9 cellular contexts compared by ENCODE assay signal in the genomic region with DNA sequence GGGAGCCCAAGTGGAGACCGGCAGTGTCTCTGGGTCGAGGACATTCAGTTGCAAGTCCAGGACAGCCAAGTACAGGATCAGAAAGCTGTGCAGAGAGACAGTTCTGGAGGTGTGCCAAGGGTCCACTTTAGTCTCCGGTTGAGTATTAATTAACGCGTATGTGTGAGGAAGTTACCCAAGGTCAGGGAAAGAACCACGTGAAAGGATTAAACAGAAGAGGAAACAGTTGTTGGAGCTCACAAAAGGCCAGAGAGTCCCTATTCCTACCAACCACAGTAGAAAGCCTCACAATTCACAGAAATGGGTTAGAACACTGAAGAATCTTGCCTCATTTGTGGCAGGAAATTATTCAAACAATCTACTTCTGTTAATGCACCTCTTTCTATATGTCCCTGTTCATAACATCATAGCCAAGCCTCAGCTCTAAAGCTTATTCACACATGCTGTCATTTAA. TPM values are rescaled to one million over a fixed set of nuclear protein-coding genes. Genes with fewer than 3 reads are reported as not detected.
DNase-seq lines count a peak whose midpoint lies in the region; ATAC-seq, FAIRE-seq and TF ChIP-seq lines count a peak whose summit lies in the region.
"Had no signal": no experiment of that assay in that cellular context is flagged by ENCODE, and none has a peak within 500 bp of the region (broad histone marks: within the 10 kb centered on the region; RNA-seq: fewer than 3 reads in every experiment).

No MANE protein-coding gene starts in this region.

- 81% methylated on average over 6 of the region's 6 CpGs for WGBS in GM12878 (ENCODE audit: insufficient coverage, insufficient replicate concordance, low lambda C conversion rate, missing lambda C conversion rate)
- WGBS in ovary, 3 donors, result 9 to 23% (median 11%) methylated on average over 6 of the region's 6 CpGs

- no peaks in the 10 kb centered on the region for H3K36me3 ChIP-seq in GM12878 (ENCODE audit: control insufficient read depth in 2 of 2, insufficient read depth in 2 of 2, low read length in 1 of 2)
- H3K36me3 ChIP-seq in ovary, result no peaks in the 10 kb centered on the region

- H2AFZ ChIP-seq in GM12878 (ENCODE audit: control insufficient read depth, low read depth, low read length), result peak overlapping the region; percentile 46

- TF ChIP-seq CTCF in GM12878 (IDR thresholded peaks at IDR 0.05 in 2 of 3, conservative IDR thresholded peaks at IDR 0.05 in 1 of 3; ENCODE audit: control insufficient read depth in 2 of 3, extremely low read depth in 1 of 3, insufficient read depth in 1 of 3, low read depth in 3 of 3, low read length in 3 of 3) (no peak), ovary (IDR thresholded peaks at IDR 0.05) (no peak)

- H3K27me3 Mint-ChIP-seq in activated CD4-positive, alpha-beta T cell treated with anti-CD3 and anti-CD28 coated beads, Interleukin-2, amount 10 ng/mL, durations not matched to agents 7 days and 5 days, result peaks cover 8% of the 10 kb centered on the region

- POLR2A ChIA-PET in activated CD4-positive, alpha-beta T cell treated with anti-CD3 and anti-CD28 coated beads, Interleukin-2, amount 10 ng/mL, durations not matched to agents 7 days and 5 days (lab: Charles Lee), result interaction anchor here (0.6 kb wide), 1 partner anchor 60 kb away, joined by 4 read pairs; no protein-coding TSS in a partner anchor
- POLR2A ChIA-PET in GM12878 (lab: Charles Lee), result interaction anchor here (0.5 to 0.7 kb wide), 2 partner anchors 19 to 131 kb away, joined by 3 read pairs; no protein-coding TSS in a partner anchor

- peaks cover 23% of the 10 kb centered on the region for H3K4me1 Mint-ChIP-seq in activated CD4-positive, alpha-beta T cell treated with anti-CD3 and anti-CD28 coated beads, Interleukin-2, amount 10 ng/mL, durations not matched to agents 7 days and 5 days

- SMC1A ChIA-PET in GM12878 (lab: Charles Lee; ENCODE audit: uncharacterized antibody, unreplicated experiment), result interaction anchor here (0.9 to 7.7 kb wide), 8 partner anchors 12 to 455 kb away, joined by 3 to 133 read pairs (median 3); no protein-coding TSS in a partner anchor

- peak; percentile 24; the same call in 2 of the 3 replicates for ATAC-seq in GM12878
- ATAC-seq in HG03521 (IDR thresholded peaks at IDR 0.05; ENCODE audit: unreplicated experiment), result no peak

- CTCF ChIA-PET in activated CD4-positive, alpha-beta T cell treated with anti-CD3 and anti-CD28 coated beads, Interleukin-2, amount 10 ng/mL, durations not matched to agents 7 days and 5 days (lab: Charles Lee), result interaction anchor here (0.6 to 0.7 kb wide), 3 partner anchors 17 to 424 kb away, joined by 3 to 4 read pairs (median 3); no protein-coding TSS in a partner anchor
- CTCF ChIA-PET in GM12878 (lab: Yijun Ruan, JAX), result interaction anchor here (0.6 to 8.6 kb wide), 5 partner anchors 12 to 473 kb away, joined by 3 to 224 read pairs (median 12); no protein-coding TSS in a partner anchor

- no peak for DNase-seq in activated CD4-positive, alpha-beta T cell treated with anti-CD3 and anti-CD28 coated beads, Interleukin-2, amount 10 ng/mL, durations not matched to agents 7 days and 5 days
- DNase-seq in activated CD4-positive, alpha-beta T cell treated with anti-CD3 and anti-CD28 coated beads, Interleukin-2, amount 50 U/mL, for 1 hour, result no peak
- DNase-seq in NCI-H2081 treated with DMSO at 0.1 percent for 48 hours (lab: John Stamatoyannopoulos, UW) (peak; percentile 64), GM12878 (ENCODE audit: low read depth, low spot score) (no peak), ovary (peak in 3 of 5 donors; percentile 26 to 33 (median 26)), COLO829 (ENCODE audit: low spot score) (no peak), EL (no peak)

- H3K9me3 Mint-ChIP-seq in activated CD4-positive, alpha-beta T cell treated with anti-CD3 and anti-CD28 coated beads, Interleukin-2, amount 10 ng/mL, durations not matched to agents 7 days and 5 days, result no peaks in the 10 kb centered on the region

- H4K20me1 ChIP-seq in GM12878 (ENCODE audit: control insufficient read depth, insufficient read depth), result no peaks in the 10 kb centered on the region

- H3K79me2 ChIP-seq in GM12878 (ENCODE audit: control insufficient read depth, insufficient read depth, low read length), result no peaks in the 10 kb centered on the region

- RAD21 ChIA-PET in GM12878 (lab: Charles Lee; ENCODE audit: unreplicated experiment), result interaction anchor here (0.6 to 2.0 kb wide), 5 partner anchors 13 to 414 kb away, joined by 3 to 11 read pairs (median 5); no protein-coding TSS in a partner anchor

- in situ Hi-C loops in GM12878 (cut with MboI), result loop anchor here (5.0 to 10.0 kb wide), 2 partner anchors 110 to 483 kb away; a partner anchor contains a TSS

- H3K27ac ChIP-seq in GM12878 (ENCODE audit: control insufficient read depth, insufficient read depth), result no peak overlapping the region
- H3K27ac ChIP-seq in ovary, result no peak overlapping the region

- no peak overlapping the region for H3K4me2 ChIP-seq in GM12878 (ENCODE audit: control insufficient read depth, insufficient read depth)

- H3K27me3 ChIP-seq in GM12878 (replicated peaks in 1 of 2; ENCODE audit: control insufficient read depth in 2 of 2, insufficient read depth in 2 of 2, low read length in 1 of 2) (no peaks in the 10 kb centered on the region), ovary (no peaks in the 10 kb centered on the region)

- H3K4me1 ChIP-seq in GM12878 (ENCODE audit: control insufficient read depth, insufficient read depth, low read length) (0 out of 2 replicates have a peak, but pooled peaks cover 3% of the 10 kb centered on the region), ovary (ENCODE audit: insufficient read depth) (peaks cover 2% of the 10 kb centered on the region)

- TF ChIP-seq EP300 in GM12878 (IDR thresholded peaks at IDR 0.05; ENCODE audit: borderline replicate concordance in 1 of 2, control insufficient read depth in 1 of 2, low read depth in 2 of 2, low read length in 2 of 2), result no peak
- no peak for TF ChIP-seq EP300 in ovary (IDR thresholded peaks at IDR 0.05)

- TF ChIP-seq RAD21 in GM12878 (IDR thresholded peaks at IDR 0.05; ENCODE audit: insufficient read depth, low read depth, low read length), result no peak

- H3K27ac Mint-ChIP-seq in activated CD4-positive, alpha-beta T cell treated with anti-CD3 and anti-CD28 coated beads, Interleukin-2, amount 10 ng/mL, durations not matched to agents 7 days and 5 days, result peak overlapping the region; percentile 46

- no peak for TF ChIP-seq POLR2A in GM12878 (IDR thresholded peaks at IDR 0.05; ENCODE audit: low read depth, low read length)
- TF ChIP-seq POLR2A in ovary (IDR thresholded peaks at IDR 0.05), result no peak

- no peaks in the 10 kb centered on the region for H3K36me3 Mint-ChIP-seq in activated CD4-positive, alpha-beta T cell treated with anti-CD3 and anti-CD28 coated beads, Interleukin-2, amount 10 ng/mL, durations not matched to agents 7 days and 5 days (ENCODE audit: low read depth)

- H3K9ac ChIP-seq in GM12878 (ENCODE audit: control insufficient read depth, insufficient read depth, low read length), result no peak overlapping the region

- FAIRE-seq in GM12878 (lab: Jason Lieb, UNC), result no peak

- no peaks in the 10 kb centered on the region for H3K9me3 ChIP-seq in GM12878 (replicated peaks; ENCODE audit: control insufficient read depth, insufficient read depth, low read length)
- no peaks in the 10 kb centered on the region for H3K9me3 ChIP-seq in ovary

- no TSS peak for BruUV-seq in GM12878 (replicated peaks; lab: Mats Ljungman, UMichigan)

- intact Hi-C loops in GM12878 (cut with micrococcal nuclease; ENCODE audit: unreplicated experiment), result loop anchor here (10.0 kb wide), 1 partner anchor 483 kb away; a partner anchor contains a TSS
- intact Hi-C loops in ovary (cut with DNase I), result loop anchor here in 1 of 4 donors (10.0 kb wide), 1 partner anchor 173 kb away; no protein-coding TSS in a partner anchor

- H3K4me3 Mint-ChIP-seq in activated CD4-positive, alpha-beta T cell treated with anti-CD3 and anti-CD28 coated beads, Interleukin-2, amount 10 ng/mL, durations not matched to agents 7 days and 5 days, result no peak overlapping the region

- H3K4me3 ChIP-seq in GM12878 (no peak overlapping the region), ovary (no peak overlapping the region)
- H3K4me3 ChIP-seq: skin epidermis had no signal

TF ChIP-seq in GM12878, 131 proteins besides CTCF, POLR2A, EP300 and RAD21 (continues in another document):
- peak; percentile 48 for TF ChIP-seq NR2F1 (conservative IDR thresholded peaks at IDR 0.05)

RNA-seq across cellular contexts. Expression of a gene that starts 17.9 kb away (rescaled TPM):
- total RNA-seq in activated CD4-positive, alpha-beta T cell treated with anti-CD3 and anti-CD28 coated beads, Interleukin-2, amount 10 ng/mL, durations not matched to agents 7 days and 5 days, result not detected
- 1.4 and 2.2 TPM in 2 replicates for total RNA-seq in GM12878 (2013; cell fraction: nucleolus; rRNA removed)
- 0.27 TPM in 1 of 2 replicates, not detected in the other for total RNA-seq in GM12878 (2014; rRNA removed)
- total RNA-seq in GM12878 (2014; rRNA removed; fragmentation: Illumina TruSeq; extraction: Trizol), result 0.18 TPM in 1 of 2 replicates, not detected in the other
- total RNA-seq in GM12878 (2021), result 0.21 TPM in 2 replicates
- not detected for polyA plus RNA-seq in GM12878 (2011; ENCODE audit: low read depth)
- 0.03 TPM in 1 of 2 replicates, not detected in the other for polyA plus RNA-seq in GM12878 (2011; rRNA removed)
- not detected in 2 replicates for polyA plus RNA-seq in GM12878 (2011; cell fraction: cytosol; rRNA removed)
- not detected in 2 replicates for polyA plus RNA-seq in GM12878 (2011; cell fraction: nucleus; rRNA removed)
- polyA plus RNA-seq in GM12878 (2012), result 0.27 and 0.42 TPM in 2 replicates
- 0.05 and 0.09 TPM in 2 replicates for polyA plus RNA-seq in GM12878 (2014; fragmentation: Illumina TruSeq; extraction: Trizol)
- under 1 TPM; 0.02 to 0.08 TPM for polyA plus RNA-seq in GM12878 (2014; fragmentation: Nextera tagmentation; extraction: Ambion mirVana)
- 0.10 and 0.17 TPM in 2 replicates for polyA plus RNA-seq in GM12878 (2014; rRNA removed)
- polyA plus RNA-seq in GM12878 (2016; fragmentation: Nextera tagmentation; extraction: Ambion mirVana), result under 1 TPM in 1 of 2 experiments, not detected in 1; 0.15 TPM
- not detected in 2 replicates for polyA minus RNA-seq in GM12878 (2011; rRNA and poly(A)+ RNA removed)
- not detected in 2 replicates for polyA minus RNA-seq in GM12878 (2011; cell fraction: cytosol; rRNA and poly(A)+ RNA removed)
- not detected in 2 replicates for polyA minus RNA-seq in GM12878 (2011; cell fraction: nucleus; rRNA and poly(A)+ RNA removed)
- 10 to 100 TPM in 1 of 7 donors, 1 to 10 TPM in 6; 3.2 to 12.5 (median 4.1) TPM for total RNA-seq in ovary
- polyA plus RNA-seq in ovary, result 1 to 10 TPM; 2.0 to 2.4 TPM

Comparison
In these comparisons a context has a peak if more than half of its experiments do, and no peak if none do; other contexts are left out.
1. DNase-seq: peak in NCI-H2081 treated with DMSO at 0.1 percent for 48 hours (single experiment) and ovary (3 of 5); none in activated CD4-positive, alpha-beta T cell treated with anti-CD3 and anti-CD28 coated beads, Interleukin-2, amount 10 ng/mL, durations not matched to agents 7 days and 5 days (single experiment), activated CD4-positive, alpha-beta T cell treated with anti-CD3 and anti-CD28 coated beads, Interleukin-2, amount 50 U/mL, for 1 hour (single experiment), GM12878 (single experiment), COLO829 (single experiment) and EL (single experiment).